In the genomic region with DNA sequence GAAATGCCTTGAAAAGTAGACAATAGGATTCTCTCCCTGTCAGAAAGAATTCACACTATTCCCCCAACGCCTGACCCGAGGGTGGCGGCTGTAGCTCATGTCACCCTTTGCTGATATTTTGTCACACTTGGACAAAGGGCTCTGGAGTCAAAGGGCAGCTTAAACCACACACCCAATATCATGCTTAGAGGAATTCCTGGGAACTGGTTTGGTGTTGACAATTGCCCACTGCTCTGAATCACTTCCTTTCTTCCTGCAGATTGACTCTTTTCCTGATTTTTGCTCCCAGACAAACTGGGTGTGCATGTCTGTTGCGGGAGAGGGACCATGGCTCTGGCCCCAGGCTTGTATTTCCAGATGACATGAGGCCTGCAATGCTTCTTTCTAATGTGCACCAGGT, we compare ENCODE assay signal across 15 cellular contexts. TPM values are rescaled to one million over a fixed set of nuclear protein-coding genes. Genes with fewer than 3 reads are reported as not detected.
DNase-seq lines count a peak whose midpoint lies in the region; ATAC-seq and TF ChIP-seq lines count a peak whose summit lies in the region.
"Had no signal": no experiment of that assay in that cellular context is flagged by ENCODE, and none has a peak within 500 bp of the region (broad histone marks: within the 10 kb centered on the region; RNA-seq: fewer than 3 reads in every experiment).

No MANE protein-coding gene starts in this region.

- peaks cover 86% of the 10 kb centered on the region for H3K4me1 ChIP-seq in PC-9 (replicated peaks; ENCODE audit: insufficient read depth)
- H3K4me1 ChIP-seq in fibroblast of lung (ENCODE audit: control insufficient read depth, extremely low read depth, insufficient read depth, low read length) = peaks cover 12% of the 10 kb centered on the region
- H3K4me1 ChIP-seq in mucosa of descending colon (ENCODE audit: low read depth) = peaks cover 43% of the 10 kb centered on the region

- 0 out of 2 replicates have a peak overlapping the region, but pooled peaks have one; percentile 36 for H3K4me3 ChIP-seq in PC-9
- H3K4me3 ChIP-seq in fibroblast of lung (replicated peaks in 1 of 4; ENCODE audit: control extremely low read depth in 1 of 4, insufficient read depth in 1 of 4, low read depth in 3 of 4, low read length in 4 of 4) = no peak overlapping the region
- no peak overlapping the region for H3K4me3 ChIP-seq in mucosa of descending colon
- H3K4me3 ChIP-seq: GM12878 had no signal

- H3K9me3 ChIP-seq in PC-9 (ENCODE audit: insufficient read depth, low read depth) (no peaks in the 10 kb centered on the region), fibroblast of lung (ENCODE audit: control insufficient read depth, insufficient read depth, low read depth, low read length) (no peaks in the 10 kb centered on the region), mucosa of descending colon (no peaks in the 10 kb centered on the region)

- H3K79me2 ChIP-seq in PC-9 (ENCODE audit: low read depth) = no peaks in the 10 kb centered on the region
- no peaks in the 10 kb centered on the region for H3K79me2 ChIP-seq in fibroblast of lung (ENCODE audit: control insufficient read depth, insufficient read depth, low read length)

- peaks cover 63% of the 10 kb centered on the region for H3K4me1 Mint-ChIP-seq in Calu3 (ENCODE audit: low read depth, unreplicated experiment)
- H3K4me1 Mint-ChIP-seq in activated naive CD4-positive, alpha-beta T cell treated with anti-CD3 and anti-CD28 coated beads, Interleukin-2, amount 10 ng/mL, durations not matched to agents 7 days and 5 days = no peaks in the 10 kb centered on the region
- H3K4me1 Mint-ChIP-seq: T-cell had no signal

- H3K36me3 ChIP-seq in PC-9 (ENCODE audit: low read depth) (no peaks in the 10 kb centered on the region), fibroblast of lung (ENCODE audit: control insufficient read depth, insufficient read depth, low read length) (no peaks in the 10 kb centered on the region), mucosa of descending colon (ENCODE audit: low read depth) (peaks cover 5% of the 10 kb centered on the region)

- no peak overlapping the region for H3K9ac ChIP-seq in fibroblast of lung (ENCODE audit: insufficient read depth, low read length)

- H3K27ac Mint-ChIP-seq in Calu3 (ENCODE audit: unreplicated experiment) = peak overlapping the region; percentile 85
- no peak overlapping the region for H3K27ac Mint-ChIP-seq in activated naive CD4-positive, alpha-beta T cell treated with anti-CD3 and anti-CD28 coated beads, Interleukin-2, amount 10 ng/mL, durations not matched to agents 7 days and 5 days
- H3K27ac Mint-ChIP-seq: T-cell had no signal

- intact Hi-C loops in Calu3 (cut with micrococcal nuclease; ENCODE audit: unreplicated experiment) = loop anchor here (5.0 kb wide), 1 partner anchor 52 kb away; no protein-coding TSS in a partner anchor
- intact Hi-C loops in PC-9 (cut with micrococcal nuclease; ENCODE audit: unreplicated experiment) = loop anchor here (1.0 kb wide), 4 partner anchors 39 to 120 kb away; no protein-coding TSS in a partner anchor
- intact Hi-C loops in mucosa of descending colon (cut with DNase I, micrococcal nuclease) = loop anchor here in 1 of 2 donors (10.0 kb wide), 1 partner anchor 50 kb away; no protein-coding TSS in a partner anchor

- no peaks in the 10 kb centered on the region for H3K9me3 Mint-ChIP-seq in Calu3 (ENCODE audit: low read depth, unreplicated experiment)
- no peaks in the 10 kb centered on the region for H3K9me3 Mint-ChIP-seq in activated naive CD4-positive, alpha-beta T cell treated with anti-CD3 and anti-CD28 coated beads, Interleukin-2, amount 10 ng/mL, durations not matched to agents 7 days and 5 days
- H3K9me3 Mint-ChIP-seq: T-cell had no signal

- no TSS peak for BruUV-seq in Calu3 (replicated peaks; lab: Mats Ljungman, UMichigan)
- no TSS peak for BruUV-seq in PC-9 (replicated peaks; lab: Mats Ljungman, UMichigan)

- H3K27ac ChIP-seq in PC-9 (peak overlapping the region; percentile 96), fibroblast of lung (ENCODE audit: insufficient read depth, low read length) (no peak overlapping the region)
- H3K27ac ChIP-seq: C4-2B had no signal

- peak; percentile 21 for DNase-seq in Calu3
- peak; percentile 63 to 97 for DNase-seq in PC-9
- DNase-seq in fibroblast of lung (ENCODE audit: low read depth in 2 of 2) = peak; percentile 36 to 83
- no peak for DNase-seq in mucosa of descending colon
- DNase-seq in activated naive CD4-positive, alpha-beta T cell treated with anti-CD3 and anti-CD28 coated beads, Interleukin-2, amount 10 ng/mL, durations not matched to agents 7 days and 5 days = no peak
- no peak for DNase-seq in omental fat pad (ENCODE audit: low spot score)
- DNase-seq: activated CD8-positive, alpha-beta memory T cell treated with anti-CD3 and anti-CD28 coated beads for 24 hours; amniotic stem cell; NCI-H510A treated with DMSO at 0.1 percent for 48 hours; stimulated activated naive CD8-positive, alpha-beta T cell treated with anti-CD3 and anti-CD28 coated beads, Interleukin-15, Interleukin-2, amounts not matched to agents 100 U/mL and 50 U/mL, for 24 hours; T-cell had no signal

- H2AFZ ChIP-seq in PC-9 (no peak overlapping the region), fibroblast of lung (ENCODE audit: low read length) (no peak overlapping the region)

- H4K20me1 ChIP-seq in PC-9 (ENCODE audit: insufficient read depth) = no peaks in the 10 kb centered on the region
- no peaks in the 10 kb centered on the region for H4K20me1 ChIP-seq in fibroblast of lung (ENCODE audit: control insufficient read depth, extremely low read depth, insufficient read depth, low read length)

- H3K27me3 Mint-ChIP-seq in Calu3 (ENCODE audit: unreplicated experiment) = no peaks in the 10 kb centered on the region
- H3K27me3 Mint-ChIP-seq in activated naive CD4-positive, alpha-beta T cell treated with anti-CD3 and anti-CD28 coated beads, Interleukin-2, amount 10 ng/mL, durations not matched to agents 7 days and 5 days = no peaks in the 10 kb centered on the region

- H3K4me2 ChIP-seq in PC-9 (peak overlapping the region; percentile 72), fibroblast of lung (ENCODE audit: extremely low read depth, insufficient read depth, low read length) (peak overlapping the region; percentile 40)

- CTCF ChIA-PET in Calu3 (lab: Charles Lee) = interaction anchor here (0.7 kb wide), 1 partner anchor 58 kb away, joined by 3 read pairs; no protein-coding TSS in a partner anchor
- CTCF ChIA-PET in PC-9 (lab: Charles Lee) = interaction anchor here (1.0 to 1.1 kb wide), 2 partner anchors 58 to 71 kb away, joined by 4 to 29 read pairs; no protein-coding TSS in a partner anchor
- CTCF ChIA-PET in activated naive CD4-positive, alpha-beta T cell treated with anti-CD3 and anti-CD28 coated beads, Interleukin-2, amount 10 ng/mL, durations not matched to agents 7 days and 5 days (lab: Charles Lee) = no interaction called here

- no peaks in the 10 kb centered on the region for H3K9me2 ChIP-seq in PC-9 (ENCODE audit: insufficient read depth)

- TF ChIP-seq CTCF in Calu3 (IDR thresholded peaks at IDR 0.05; ENCODE audit: unreplicated experiment) (no peak), PC-9 (conservative IDR thresholded peaks at IDR 0.05) (no peak), fibroblast of lung (conservative IDR thresholded peaks at IDR 0.05 in 1 of 2, IDR thresholded peaks at IDR 0.05 in 1 of 2; ENCODE audit: low read depth in 1 of 2, low read length in 2 of 2) (no peak), mucosa of descending colon (IDR thresholded peaks at IDR 0.05) (no peak), omental fat pad (IDR thresholded peaks at IDR 0.05) (no peak)

- H3F3A ChIP-seq in PC-9 (ENCODE audit: insufficient read depth, low read depth) = peaks cover 52% of the 10 kb centered on the region

- POLR2A ChIA-PET in PC-9 (lab: Charles Lee; ENCODE audit: unreplicated experiment) = interaction anchor here (0.5 to 1.6 kb wide), 6 partner anchors 70 to 961 kb away, joined by 3 to 12 read pairs (median 4); no protein-coding TSS in a partner anchor

- ATAC-seq in mucosa of descending colon (peak; percentile 27), GM18861 (IDR thresholded peaks at IDR 0.05; ENCODE audit: unreplicated experiment) (no peak), omental fat pad (ENCODE audit: low FRiP score) (no peak), HG03457 (IDR thresholded peaks at IDR 0.05; ENCODE audit: unreplicated experiment) (no peak)
- ATAC-seq: GM12878; stimulated activated naive CD8-positive, alpha-beta T cell treated with anti-CD3 and anti-CD28 coated beads, Interleukin-15, Interleukin-2, amounts not matched to agents 100 U/mL and 50 U/mL, for 24 hours; T-cell had no signal

- H3K4me3 Mint-ChIP-seq in Calu3 (ENCODE audit: low read depth, unreplicated experiment) = no peak overlapping the region
- no peak overlapping the region for H3K4me3 Mint-ChIP-seq in activated naive CD4-positive, alpha-beta T cell treated with anti-CD3 and anti-CD28 coated beads, Interleukin-2, amount 10 ng/mL, durations not matched to agents 7 days and 5 days
- H3K4me3 Mint-ChIP-seq: T-cell had no signal

- no peaks in the 10 kb centered on the region for H3K27me3 ChIP-seq in PC-9 (ENCODE audit: insufficient read depth, low read depth)
- H3K27me3 ChIP-seq in fibroblast of lung (ENCODE audit: control insufficient read depth, insufficient read depth, low read length) = no peaks in the 10 kb centered on the region

- no peaks in the 10 kb centered on the region for H3K36me3 Mint-ChIP-seq in Calu3 (ENCODE audit: insufficient read depth, unreplicated experiment)
- no peaks in the 10 kb centered on the region for H3K36me3 Mint-ChIP-seq in activated naive CD4-positive, alpha-beta T cell treated with anti-CD3 and anti-CD28 coated beads, Interleukin-2, amount 10 ng/mL, durations not matched to agents 7 days and 5 days
- H3K36me3 Mint-ChIP-seq: T-cell had no signal

RNA-seq across cellular contexts. Expression of gene SERP2, which starts 9.0 kb away (rescaled TPM):
- not detected in 2 replicates for total RNA-seq in Calu3 (2022)
- total RNA-seq in PC-9 (2021) = 0.70 and 0.90 TPM in 2 replicates
- 9.2 and 15.5 TPM in 2 replicates for total RNA-seq in fibroblast of lung
- polyA plus RNA-seq in fibroblast of lung = 10.6 and 11.2 TPM in 2 replicates
- polyA plus RNA-seq in fibroblast of lung (2012) = 7.4 and 10.6 TPM in 2 replicates
- 3.5 and 5.3 TPM in 2 replicates for polyA minus RNA-seq in fibroblast of lung (ENCODE audit: low replicate concordance)
- total RNA-seq in mucosa of descending colon = 1 to 10 TPM; 3.3 to 6.0 (median 5.8) TPM
- total RNA-seq in omental fat pad = 1 to 10 TPM; 2.0 to 4.9 (median 3.9) TPM
- total RNA-seq: GM12878 had no signal
- polyA plus RNA-seq: GM12878 had no signal

Comparison
In these comparisons a context has a peak if more than half of its experiments do, and no peak if none do; other contexts are left out.
1. DNase-seq: peak in Calu3 (single experiment), PC-9 (2 of 2) and fibroblast of lung (2 of 2); none in mucosa of descending colon (0 of 3), activated naive CD4-positive, alpha-beta T cell treated with anti-CD3 and anti-CD28 coated beads, Interleukin-2, amount 10 ng/mL, durations not matched to agents 7 days and 5 days (single experiment) and omental fat pad (single experiment).